ENCODE assay signal across 13 cellular contexts in genomic region chr3:13213911-13214846, GRCh38.
A peak's percentile ranks its signal among the peaks of the same experiment; 100 is the strongest.
DNase-seq lines count a peak whose midpoint lies in the region; ATAC-seq and TF ChIP-seq lines count a peak whose summit lies in the region.
"Had no signal": no experiment of that assay in that cellular context is flagged by ENCODE, and none has a peak within 500 bp of the region (broad histone marks: within the 10 kb centered on the region; RNA-seq: fewer than 3 reads in every experiment).

No MANE protein-coding gene starts in this region.

- ATAC-seq in Right ventricle myocardium superior (ENCODE audit: poor library complexity) (no peak), PC-3 (no peak)
- no peak for ATAC-seq in stimulated activated effector memory CD8-positive, alpha-beta T cell treated with anti-CD3 and anti-CD28 coated beads, Interleukin-12 subunit alpha, Interleukin-12 subunit beta, amount 100 ng/mL, for 72 hours
- ATAC-seq: GM23338, K562, T-cell had no signal

- peaks cover 4% of the 10 kb centered on the region for H3K4me1 Mint-ChIP-seq in stimulated activated effector memory CD8-positive, alpha-beta T cell treated with anti-CD3 and anti-CD28 coated beads, Interleukin-12 subunit alpha, Interleukin-12 subunit beta, amount 100 ng/mL, for 72 hours
- H3K4me1 Mint-ChIP-seq: CD14-positive monocyte, T-cell had no signal

- H3K4me3 Mint-ChIP-seq in stimulated activated effector memory CD8-positive, alpha-beta T cell treated with anti-CD3 and anti-CD28 coated beads, Interleukin-12 subunit alpha, Interleukin-12 subunit beta, amount 100 ng/mL, for 72 hours, result no peak overlapping the region
- H3K4me3 Mint-ChIP-seq: CD14-positive monocyte, GM23338, T-cell had no signal

- no peaks in the 10 kb centered on the region for H3K36me3 Mint-ChIP-seq in stimulated activated effector memory CD8-positive, alpha-beta T cell treated with anti-CD3 and anti-CD28 coated beads, Interleukin-12 subunit alpha, Interleukin-12 subunit beta, amount 100 ng/mL, for 72 hours
- H3K36me3 Mint-ChIP-seq: CD14-positive monocyte, T-cell had no signal

- H3K9me2 ChIP-seq in PC-3 (replicated peaks; ENCODE audit: low read length), result no peaks in the 10 kb centered on the region
- H3K9me2 ChIP-seq: SK-N-SH had no signal

- intact Hi-C loops in Right ventricle myocardium superior (cut with DNase I), result no loop called here
- intact Hi-C loops in cardiac septum (cut with DNase I), result no loop called here
- intact Hi-C loops in PC-3 (cut with micrococcal nuclease), result no loop called here

- H3K4me3 ChIP-seq in PC-3 (ENCODE audit: low read length), result no peak overlapping the region
- H3K4me3 ChIP-seq in HAP-1, result no peak overlapping the region
- H3K4me3 ChIP-seq: GM23338, K562 had no signal

- no peak for TF ChIP-seq CTCF in PC-3 (conservative IDR thresholded peaks at IDR 0.05; ENCODE audit: low read depth, low read length)

- no peak overlapping the region for H3K27ac ChIP-seq in PC-3 (ENCODE audit: low read length)

- H4K20me1 ChIP-seq in PC-3 (ENCODE audit: low read length), result no peaks in the 10 kb centered on the region

- in situ Hi-C loops in HAP-1 (cut with MboI; ENCODE audit: low sequenced_read_pairs), result no loop called here

- H3K27me3 ChIP-seq in PC-3 (ENCODE audit: low read length), result no peaks in the 10 kb centered on the region
- H3K27me3 ChIP-seq in HAP-1 (ENCODE audit: low read depth), result no peaks in the 10 kb centered on the region

- no peaks in the 10 kb centered on the region for H3K9me3 Mint-ChIP-seq in stimulated activated effector memory CD8-positive, alpha-beta T cell treated with anti-CD3 and anti-CD28 coated beads, Interleukin-12 subunit alpha, Interleukin-12 subunit beta, amount 100 ng/mL, for 72 hours
- H3K9me3 Mint-ChIP-seq: GM23338, T-cell had no signal

- H3K9ac ChIP-seq in PC-3 (ENCODE audit: low read length), result no peak overlapping the region
- H3K9ac ChIP-seq: SK-N-SH had no signal

- H3K4me1 ChIP-seq in PC-3 (ENCODE audit: insufficient read depth, low read length) (peaks cover 40% of the 10 kb centered on the region), HAP-1 (no peaks in the 10 kb centered on the region)

- no TSS peak for BruUV-seq in PC-3 (replicated peaks; lab: Mats Ljungman, UMichigan)

- POLR2A ChIA-PET in PC-3 (lab: Charles Lee; ENCODE audit: unreplicated experiment), result no interaction called here

- CTCF ChIA-PET in PC-3 (lab: Charles Lee), result no interaction called here

- H3K9me3 ChIP-seq in PC-3 (ENCODE audit: low read length) (no peaks in the 10 kb centered on the region), HAP-1 (no peaks in the 10 kb centered on the region)
- H3K9me3 ChIP-seq: SK-N-SH had no signal

- peak; percentile 27 for DNase-seq in Right ventricle myocardium superior
- no peak for DNase-seq in cardiac septum (ENCODE audit: low spot score)
- peak; percentile 71 for DNase-seq in NCI-H774 (lab: John Stamatoyannopoulos, UW)
- peak; percentile 28 for DNase-seq in left kidney (ENCODE audit: low read depth, low spot score)
- no peak for DNase-seq in PC-3
- DNase-seq in stimulated activated effector memory CD8-positive, alpha-beta T cell treated with anti-CD3 and anti-CD28 coated beads, Interleukin-12 subunit alpha, Interleukin-12 subunit beta, amount 100 ng/mL, for 72 hours (ENCODE audit: low spot score in 2 of 2), result no peak
- no peak for DNase-seq in HAP-1 (ENCODE audit: low spot score in 2 of 2)
- DNase-seq: NCI-H226, SK-N-SH, T-cell had no signal

- no peaks in the 10 kb centered on the region for H3K36me3 ChIP-seq in PC-3 (ENCODE audit: low read depth, low read length)
- H3K36me3 ChIP-seq in HAP-1 (replicated peaks), result no peaks in the 10 kb centered on the region

- H2AFZ ChIP-seq in PC-3 (ENCODE audit: low read length), result no peak overlapping the region
- H2AFZ ChIP-seq: GM23338 had no signal

- H3K27ac Mint-ChIP-seq in stimulated activated effector memory CD8-positive, alpha-beta T cell treated with anti-CD3 and anti-CD28 coated beads, Interleukin-12 subunit alpha, Interleukin-12 subunit beta, amount 100 ng/mL, for 72 hours, result no peak overlapping the region
- H3K27ac Mint-ChIP-seq: GM23338, T-cell had no signal

- H3K4me2 ChIP-seq in PC-3 (ENCODE audit: low read length), result no peak overlapping the region
- H3K4me2 ChIP-seq: GM23338, SK-N-SH had no signal

- H3F3A ChIP-seq in PC-3 (ENCODE audit: low read length, unreplicated experiment), result peaks cover 3% of the 10 kb centered on the region

- H3K79me2 ChIP-seq in PC-3 (ENCODE audit: low read length), result peaks cover 32% of the 10 kb centered on the region

Comparison
In these comparisons a context has a peak if more than half of its experiments do, and no peak if none do; other contexts are left out.
1. DNase-seq: peak in Right ventricle myocardium superior (single experiment), NCI-H774 (single experiment) and left kidney (single experiment); none in cardiac septum (single experiment), PC-3 (single experiment), stimulated activated effector memory CD8-positive, alpha-beta T cell treated with anti-CD3 and anti-CD28 coated beads, Interleukin-12 subunit alpha, Interleukin-12 subunit beta, amount 100 ng/mL, for 72 hours (0 of 2) and HAP-1 (0 of 2).